ENCODE assay signal across 24 cellular contexts in genomic region chr1:177796561-177796960, GRCh38.
"Had no signal": no experiment of that assay in that cellular context is flagged by ENCODE, and none has a peak within 500 bp of the region (broad histone marks: within the 10 kb centered on the region; RNA-seq: fewer than 3 reads in every experiment).

No MANE protein-coding gene starts in this region.

- ATAC-seq: naive thymus-derived CD8-positive, alpha-beta T cell; natural killer cell treated with Interleukin-12 subunit alpha and Interleukin-12 subunit beta and Interleukin-15 and Interleukin-18, amount 100 ng/mL, for 72 hours; pancreas; right cardiac atrium; right lobe of liver; stimulated activated memory B cell treated with anti-CD40 and anti-IgM and Interleukin-4, amounts not matched to agents 10 μg/mL and 1 μg/mL and 100 μg/mL, for 72 hours; stimulated activated naive CD8-positive, alpha-beta T cell treated with anti-CD3 and anti-CD28 coated beads, Interleukin-15, amount 100 ng/mL, for 72 hours; stimulated activated naive CD8-positive, alpha-beta T cell treated with anti-CD3 and anti-CD28 coated beads, Interleukin-15, Interleukin-2, amounts not matched to agents 100 U/mL and 50 U/mL, for 24 hours; upper lobe of right lung had no signal

- DNase-seq: naive thymus-derived CD8-positive, alpha-beta T cell; nephron progenitor cell; nucleus accumbens; pancreas; right cardiac atrium; right lobe of liver; sigmoid colon; spleen; stimulated activated CD4-positive, alpha-beta T cell treated with anti-CD3 and anti-CD28 coated beads, Interleukin-12 subunit alpha, Interleukin-12 subunit beta, amount 100 ng/mL, for 4 hours; stimulated activated CD4-positive, alpha-beta T cell treated with anti-CD3 and anti-CD28 coated beads, Interleukin-1b, Interleukin-23, amount 100 ng/mL, for 48 hours; stimulated activated CD4-positive, alpha-beta T cell treated with anti-CD3 and anti-CD28 coated beads, Interleukin-4, amount 100 ng/mL, for 1 hour; stimulated activated CD4-positive, alpha-beta T cell treated with anti-CD3 and anti-CD28 coated beads, Interleukin-4, amount 100 ng/mL, for 4 hours; stimulated activated CD8-positive, alpha-beta memory T cell treated with anti-CD3 and anti-CD28 coated beads, Interleukin-4, amount 100 ng/mL, for 48 hours; stimulated activated naive CD4-positive, alpha-beta T cell; stimulated activated naive CD8-positive, alpha-beta T cell treated with anti-CD3 and anti-CD28 coated beads, Interleukin-15, amount 100 ng/mL, for 72 hours; stimulated activated naive CD8-positive, alpha-beta T cell treated with anti-CD3 and anti-CD28 coated beads, Interleukin-15, Interleukin-2, amounts not matched to agents 100 U/mL and 50 U/mL, for 24 hours; substantia nigra; testis; tibial artery; transverse colon; upper lobe of right lung; uterus had no signal
